ENCODE assay signal across 23 cellular contexts in the genomic region with DNA sequence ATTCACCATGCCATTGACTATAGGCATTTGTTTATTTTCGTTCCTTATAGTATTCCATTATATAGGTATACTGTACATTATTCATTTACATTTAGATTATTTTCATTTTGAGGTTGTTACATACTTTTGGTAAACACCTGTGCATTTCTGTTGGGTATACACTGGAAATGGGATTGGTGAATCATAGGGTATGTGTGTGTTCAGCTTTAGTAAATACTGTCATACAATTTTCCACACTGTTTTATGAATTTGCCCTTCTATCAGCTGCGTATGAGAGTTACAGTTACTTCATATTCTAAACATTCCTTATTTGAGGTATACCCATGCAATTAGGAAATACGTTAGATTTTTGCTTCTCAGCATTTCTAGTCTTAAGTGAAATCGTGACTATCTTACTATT. TPM values are rescaled to one million over a fixed set of nuclear protein-coding genes. Genes with fewer than 3 reads are reported as not detected.
"Had no signal": no experiment of that assay in that cellular context is flagged by ENCODE, and none has a peak within 500 bp of the region (broad histone marks: within the 10 kb centered on the region; RNA-seq: fewer than 3 reads in every experiment).

No MANE protein-coding gene starts in this region.

- DNase-seq: Kasumi-1, KG1, MM.1S, NCI-H1092 treated with DMSO at 0.1 percent for 48 hours, NCI-H1436, NCI-H187, NCI-H2029, NCI-H2081 treated with DMSO at 0.1 percent for 48 hours, NCI-H2171, NCI-H345, NCI-H446 treated with DMSO at 0.1 percent for 48 hours, NCI-H510A treated with DMSO at 0.1 percent for 48 hours, NCI-H526, NCI-H774, SHP77, SK-N-SH, SW 1271, T-cell had no signal

- H3K27me3 Mint-ChIP-seq: T-cell had no signal

- H3K9ac ChIP-seq: SK-N-SH had no signal

- H3K4me3 Mint-ChIP-seq: T-cell had no signal

- H3K27ac ChIP-seq: RWPE1 had no signal

- H3K9me3 Mint-ChIP-seq: T-cell had no signal

- ATAC-seq: Panc1, T-cell had no signal

- H3K4me2 ChIP-seq: SK-N-SH had no signal

- H3K9me3 ChIP-seq: SK-N-SH had no signal

RNA-seq across cellular contexts. Expression of gene FASLG, which starts 55.1 kb away (rescaled TPM):
- total RNA-seq: HT-29, M059J, SK-MEL-5 had no signal
- polyA plus RNA-seq: SK-N-SH had no signal
